Comparison of ENCODE assay signal across 1 cellular context in the genomic region with DNA sequence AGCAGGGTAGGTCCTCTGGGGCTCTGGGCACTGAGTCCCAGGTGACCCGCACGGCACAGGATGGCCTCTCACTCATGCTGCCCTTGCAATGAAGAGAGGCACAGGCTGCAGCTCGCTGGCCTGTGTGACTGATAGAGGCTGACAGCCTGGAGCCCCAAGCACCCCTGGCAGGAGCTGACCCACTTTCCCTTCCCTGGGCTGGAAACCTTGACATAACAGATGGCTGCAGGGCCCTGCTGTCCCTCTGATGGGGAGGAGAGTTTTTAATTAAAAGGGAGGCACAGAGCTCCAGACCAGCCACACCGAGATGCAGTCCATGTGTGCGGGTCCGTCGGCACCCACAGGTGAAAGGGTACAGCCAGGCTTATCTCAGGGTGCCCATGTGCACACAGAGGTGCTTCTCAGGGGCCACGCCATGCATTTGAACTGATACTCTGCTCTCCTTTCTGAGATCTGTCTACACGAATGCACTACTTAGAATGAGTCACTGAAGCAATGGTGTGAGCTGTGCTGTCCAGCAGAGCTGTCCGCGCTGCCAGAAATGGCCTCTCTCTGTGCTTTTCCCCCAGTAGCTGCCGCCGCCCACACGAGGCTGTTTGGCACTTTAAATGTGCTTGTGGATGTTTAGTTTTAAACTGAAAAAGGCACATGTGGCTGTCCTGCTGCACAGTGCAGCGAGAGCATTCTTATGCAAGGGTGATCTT.
TF ChIP-seq lines count a peak whose summit lies in the region.

No MANE protein-coding gene starts in this region.

TF ChIP-seq in H1, 55 proteins besides CTCF, POLR2A, EP300 and RAD21 (continued from another document):
- TF ChIP-seq, protein P1, sequence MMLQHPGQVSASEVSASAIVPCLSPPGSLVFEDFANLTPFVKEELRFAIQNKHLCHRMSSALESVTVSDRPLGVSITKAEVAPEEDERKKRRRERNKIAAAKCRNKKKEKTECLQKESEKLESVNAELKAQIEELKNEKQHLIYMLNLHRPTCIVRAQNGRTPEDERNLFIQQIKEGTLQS (IDR thresholded peaks at IDR 0.05; ENCODE audit: insufficient read depth, low read depth, low read length), result no peak
- TF ChIP-seq, protein P2, sequence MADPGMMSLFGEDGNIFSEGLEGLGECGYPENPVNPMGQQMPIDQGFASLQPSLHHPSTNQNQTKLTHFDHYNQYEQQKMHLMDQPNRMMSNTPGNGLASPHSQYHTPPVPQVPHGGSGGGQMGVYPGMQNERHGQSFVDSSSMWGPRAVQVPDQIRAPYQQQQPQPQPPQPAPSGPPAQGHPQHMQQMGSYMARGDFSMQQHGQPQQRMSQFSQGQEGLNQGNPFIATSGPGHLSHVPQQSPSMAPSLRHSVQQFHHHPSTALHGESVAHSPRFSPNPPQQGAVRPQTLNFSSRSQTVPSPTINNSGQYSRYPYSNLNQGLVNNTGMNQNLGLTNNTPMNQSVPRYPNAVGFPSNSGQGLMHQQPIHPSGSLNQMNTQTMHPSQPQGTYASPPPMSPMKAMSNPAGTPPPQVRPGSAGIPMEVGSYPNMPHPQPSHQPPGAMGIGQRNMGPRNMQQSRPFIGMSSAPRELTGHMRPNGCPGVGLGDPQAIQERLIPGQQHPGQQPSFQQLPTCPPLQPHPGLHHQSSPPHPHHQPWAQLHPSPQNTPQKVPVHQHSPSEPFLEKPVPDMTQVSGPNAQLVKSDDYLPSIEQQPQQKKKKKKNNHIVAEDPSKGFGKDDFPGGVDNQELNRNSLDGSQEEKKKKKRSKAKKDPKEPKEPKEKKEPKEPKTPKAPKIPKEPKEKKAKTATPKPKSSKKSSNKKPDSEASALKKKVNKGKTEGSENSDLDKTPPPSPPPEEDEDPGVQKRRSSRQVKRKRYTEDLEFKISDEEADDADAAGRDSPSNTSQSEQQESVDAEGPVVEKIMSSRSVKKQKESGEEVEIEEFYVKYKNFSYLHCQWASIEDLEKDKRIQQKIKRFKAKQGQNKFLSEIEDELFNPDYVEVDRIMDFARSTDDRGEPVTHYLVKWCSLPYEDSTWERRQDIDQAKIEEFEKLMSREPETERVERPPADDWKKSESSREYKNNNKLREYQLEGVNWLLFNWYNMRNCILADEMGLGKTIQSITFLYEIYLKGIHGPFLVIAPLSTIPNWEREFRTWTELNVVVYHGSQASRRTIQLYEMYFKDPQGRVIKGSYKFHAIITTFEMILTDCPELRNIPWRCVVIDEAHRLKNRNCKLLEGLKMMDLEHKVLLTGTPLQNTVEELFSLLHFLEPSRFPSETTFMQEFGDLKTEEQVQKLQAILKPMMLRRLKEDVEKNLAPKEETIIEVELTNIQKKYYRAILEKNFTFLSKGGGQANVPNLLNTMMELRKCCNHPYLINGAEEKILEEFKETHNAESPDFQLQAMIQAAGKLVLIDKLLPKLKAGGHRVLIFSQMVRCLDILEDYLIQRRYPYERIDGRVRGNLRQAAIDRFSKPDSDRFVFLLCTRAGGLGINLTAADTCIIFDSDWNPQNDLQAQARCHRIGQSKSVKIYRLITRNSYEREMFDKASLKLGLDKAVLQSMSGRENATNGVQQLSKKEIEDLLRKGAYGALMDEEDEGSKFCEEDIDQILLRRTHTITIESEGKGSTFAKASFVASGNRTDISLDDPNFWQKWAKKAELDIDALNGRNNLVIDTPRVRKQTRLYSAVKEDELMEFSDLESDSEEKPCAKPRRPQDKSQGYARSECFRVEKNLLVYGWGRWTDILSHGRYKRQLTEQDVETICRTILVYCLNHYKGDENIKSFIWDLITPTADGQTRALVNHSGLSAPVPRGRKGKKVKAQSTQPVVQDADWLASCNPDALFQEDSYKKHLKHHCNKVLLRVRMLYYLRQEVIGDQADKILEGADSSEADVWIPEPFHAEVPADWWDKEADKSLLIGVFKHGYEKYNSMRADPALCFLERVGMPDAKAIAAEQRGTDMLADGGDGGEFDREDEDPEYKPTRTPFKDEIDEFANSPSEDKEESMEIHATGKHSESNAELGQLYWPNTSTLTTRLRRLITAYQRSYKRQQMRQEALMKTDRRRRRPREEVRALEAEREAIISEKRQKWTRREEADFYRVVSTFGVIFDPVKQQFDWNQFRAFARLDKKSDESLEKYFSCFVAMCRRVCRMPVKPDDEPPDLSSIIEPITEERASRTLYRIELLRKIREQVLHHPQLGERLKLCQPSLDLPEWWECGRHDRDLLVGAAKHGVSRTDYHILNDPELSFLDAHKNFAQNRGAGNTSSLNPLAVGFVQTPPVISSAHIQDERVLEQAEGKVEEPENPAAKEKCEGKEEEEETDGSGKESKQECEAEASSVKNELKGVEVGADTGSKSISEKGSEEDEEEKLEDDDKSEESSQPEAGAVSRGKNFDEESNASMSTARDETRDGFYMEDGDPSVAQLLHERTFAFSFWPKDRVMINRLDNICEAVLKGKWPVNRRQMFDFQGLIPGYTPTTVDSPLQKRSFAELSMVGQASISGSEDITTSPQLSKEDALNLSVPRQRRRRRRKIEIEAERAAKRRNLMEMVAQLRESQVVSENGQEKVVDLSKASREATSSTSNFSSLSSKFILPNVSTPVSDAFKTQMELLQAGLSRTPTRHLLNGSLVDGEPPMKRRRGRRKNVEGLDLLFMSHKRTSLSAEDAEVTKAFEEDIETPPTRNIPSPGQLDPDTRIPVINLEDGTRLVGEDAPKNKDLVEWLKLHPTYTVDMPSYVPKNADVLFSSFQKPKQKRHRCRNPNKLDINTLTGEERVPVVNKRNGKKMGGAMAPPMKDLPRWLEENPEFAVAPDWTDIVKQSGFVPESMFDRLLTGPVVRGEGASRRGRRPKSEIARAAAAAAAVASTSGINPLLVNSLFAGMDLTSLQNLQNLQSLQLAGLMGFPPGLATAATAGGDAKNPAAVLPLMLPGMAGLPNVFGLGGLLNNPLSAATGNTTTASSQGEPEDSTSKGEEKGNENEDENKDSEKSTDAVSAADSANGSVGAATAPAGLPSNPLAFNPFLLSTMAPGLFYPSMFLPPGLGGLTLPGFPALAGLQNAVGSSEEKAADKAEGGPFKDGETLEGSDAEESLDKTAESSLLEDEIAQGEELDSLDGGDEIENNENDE (IDR thresholded peaks at IDR 0.05; ENCODE audit: insufficient replicate concordance, low read length), result no peak
- TF ChIP-seq GTF2F1 (IDR thresholded peaks at IDR 0.05; ENCODE audit: borderline replicate concordance, low read depth, low read length) (no peak), RBBP5 (IDR thresholded peaks at IDR 0.05; ENCODE audit: borderline replicate concordance, low read depth, low read length) (no peak), RFX5 (IDR thresholded peaks at IDR 0.05; ENCODE audit: borderline replicate concordance, low read depth, low read length) (no peak), NRF1 (IDR thresholded peaks at IDR 0.05; ENCODE audit: low read depth, low read length) (no peak), JUN (IDR thresholded peaks at IDR 0.05; ENCODE audit: low read depth, low read length) (no peak), HDAC6 (IDR thresholded peaks at IDR 0.05; ENCODE audit: low read depth, low read length) (no peak), SRF (IDR thresholded peaks at IDR 0.05; ENCODE audit: low read depth, low read length) (no peak), YY1 (IDR thresholded peaks at IDR 0.05; ENCODE audit: low read depth, low read length) (no peak), CREB1 (IDR thresholded peaks at IDR 0.05) (no peak), EGR1 (IDR thresholded peaks at IDR 0.05; ENCODE audit: borderline replicate concordance, low read depth, low read length) (no peak), SP4 (IDR thresholded peaks at IDR 0.05; ENCODE audit: low read length) (no peak), SIRT6 (IDR thresholded peaks at IDR 0.05; ENCODE audit: low read length) (no peak), ASH2L (IDR thresholded peaks at IDR 0.05; ENCODE audit: low read length) (no peak), FOSL1 (IDR thresholded peaks at IDR 0.05; ENCODE audit: insufficient read depth, low read depth, low read length) (no peak), TBP (IDR thresholded peaks at IDR 0.05; ENCODE audit: low read depth, low read length) (no peak), CEBPB (IDR thresholded peaks at IDR 0.05; ENCODE audit: low read depth, low read length) (no peak)
